1 cellular context compared by ENCODE assay signal in genomic region chr7:47786557-47787248, GRCh38.
A peak's percentile ranks its signal among the peaks of the same experiment; 100 is the strongest.
TF ChIP-seq lines count a peak whose summit lies in the region.

No MANE protein-coding gene starts in this region.

TF ChIP-seq in A549, 52 proteins besides CTCF, POLR2A, EP300 and RAD21 (continued from another document):
- TF ChIP-seq REST (IDR thresholded peaks at IDR 0.05) = no peak
- no peak for TF ChIP-seq ELK1 (IDR thresholded peaks at IDR 0.05; ENCODE audit: low read depth, low read length)
- no peak for TF ChIP-seq HEYL (CRISPR knock-in tag; IDR thresholded peaks at IDR 0.05)
- TF ChIP-seq HDAC2 (IDR thresholded peaks at IDR 0.05) = no peak
- TF ChIP-seq PHF8 (IDR thresholded peaks at IDR 0.05; ENCODE audit: borderline replicate concordance, low read depth) = no peak
- peak; percentile 38 for TF ChIP-seq FOXS1 (CRISPR knock-in tag; IDR thresholded peaks at IDR 0.05)
- peak; percentile 74 for TF ChIP-seq SMC3 (IDR thresholded peaks at IDR 0.05)
- TF ChIP-seq HES2 (IDR thresholded peaks at IDR 0.05) = peak; percentile 57; the same call in 1 of the 2 replicates
- 0 out of 2 replicates have a peak, but pooled peaks have one; percentile 32 for TF ChIP-seq ESRRA (IDR thresholded peaks at IDR 0.05; ENCODE audit: borderline replicate concordance, low read length)
